8 cellular contexts compared by ENCODE assay signal in genomic region chr17:78176548-78177025, GRCh38. TPM values are rescaled to one million over a fixed set of nuclear protein-coding genes. Genes with fewer than 3 reads are reported as not detected.
DNase-seq lines count a peak whose midpoint lies in the region; ATAC-seq and TF ChIP-seq lines count a peak whose summit lies in the region.

No MANE protein-coding gene starts in this region.

- H4K20me1 ChIP-seq in mammary epithelial cell (ENCODE audit: insufficient read depth, low read length) = no peaks in the 10 kb centered on the region

- H3K9me3 ChIP-seq in mammary epithelial cell (replicated peaks; ENCODE audit: insufficient read depth, low read length) (no peaks in the 10 kb centered on the region), liver (ENCODE audit: control insufficient read depth in 4 of 4, low read length in 3 of 4) (no peaks in the 10 kb centered on the region)

- H3K9ac ChIP-seq in mammary epithelial cell (ENCODE audit: insufficient read depth, low read length) (no peak overlapping the region), liver (ENCODE audit: low read depth in 1 of 2, low read length in 2 of 2) (no peak overlapping the region)

- H3K36me3 ChIP-seq in mammary epithelial cell (ENCODE audit: insufficient read depth, low read length) (peaks cover 6% of the 10 kb centered on the region), liver (ENCODE audit: control insufficient read depth in 4 of 4, insufficient read depth in 3 of 4, low read depth in 1 of 4, low read length in 3 of 4) (peaks cover 0 to 10% (median 2%) of the 10 kb centered on the region in 4 donors)

- intact Hi-C loops in mammary epithelial cell (cut with micrococcal nuclease) = loop anchor here (1.0 kb wide), 5 partner anchors 59 to 157 kb away; no protein-coding TSS in a partner anchor

- no peak overlapping the region for H3K4me2 ChIP-seq in mammary epithelial cell (ENCODE audit: insufficient read depth, low read depth, low read length)

- no peak overlapping the region for H2AFZ ChIP-seq in mammary epithelial cell (ENCODE audit: low read depth, low read length)

- CTCF ChIA-PET in mammary epithelial cell (lab: Charles Lee; ENCODE audit: low non-redundant PET) = interaction anchor here (0.6 to 1.4 kb wide), 6 partner anchors 35 to 159 kb away, joined by 3 to 37 read pairs (median 5); no protein-coding TSS in a partner anchor

- H3K27ac ChIP-seq in mammary epithelial cell (ENCODE audit: insufficient read depth, low read depth, low read length) (no peak overlapping the region), liver (ENCODE audit: low read depth in 1 of 2, low read length in 2 of 2) (no peak overlapping the region)

- H3K79me2 ChIP-seq in mammary epithelial cell (ENCODE audit: insufficient read depth, low read length) = no peaks in the 10 kb centered on the region

- no peak overlapping the region for H3K4me3 ChIP-seq in Jurkat, Clone E6-1 (ENCODE audit: low read length)
- H3K4me3 ChIP-seq in mammary epithelial cell (replicated peaks in 1 of 3; ENCODE audit: insufficient read depth in 1 of 3, low read depth in 2 of 3, low read length in 3 of 3) = no peak overlapping the region
- H3K4me3 ChIP-seq in liver (ENCODE audit: low read depth in 1 of 3, low read length in 3 of 3) = no peak overlapping the region

- BruUV-seq in mammary epithelial cell (replicated peaks; lab: Mats Ljungman, UMichigan) = no TSS peak

- dilution Hi-C loops in mammary epithelial cell (cut with HindIII; ENCODE audit: low sequenced_read_pairs) = loop anchor here (5.0 to 10.0 kb wide), 3 partner anchors 34 to 362 kb away; no protein-coding TSS in a partner anchor

- peak; percentile 86 to 98 for TF ChIP-seq CTCF in mammary epithelial cell (conservative IDR thresholded peaks at IDR 0.05 in 1 of 2, IDR thresholded peaks at IDR 0.05 in 1 of 2; ENCODE audit: extremely low read depth in 1 of 2, insufficient read depth in 1 of 2, low read depth in 1 of 2, low read length in 2 of 2)
- TF ChIP-seq CTCF in liver (IDR thresholded peaks at IDR 0.05; ENCODE audit: low read depth, low read length, missing input control) = peak; percentile 70

- DNase-seq in EL (peak; percentile 31), mammary epithelial cell (peak; percentile 26)
- DNase-seq in Jurkat, Clone E6-1 (ENCODE audit: low read depth, low spot score) = peak; percentile 42
- peak; percentile 60 for DNase-seq in activated CD4-positive, CD25-positive, alpha-beta regulatory T cell treated with anti-CD3 and anti-CD28 coated beads, Interleukin-2, amount 50 U/mL, for 16 hours (ENCODE audit: low read depth, low spot score)
- peak; percentile 58 for DNase-seq in stimulated activated CD8-positive, alpha-beta memory T cell treated with anti-CD3 and anti-CD28 coated beads, Interleukin-12 subunit alpha, Interleukin-12 subunit beta, amount 100 ng/mL, for 4 hours (ENCODE audit: low read depth)

- WGBS in mammary epithelial cell (ENCODE audit: low coverage, missing lambda C conversion rate) = 26% methylated on average over 12 of the region's 14 CpGs
- WGBS in liver = 40% methylated on average over 14 of the region's 14 CpGs

- in situ Hi-C loops in mammary epithelial cell (cut with MboI; ENCODE audit: low sequenced_read_pairs in 2 of 2) = loop anchor here in 1 of 2 donors (5.0 kb wide), 1 partner anchor 64 kb away; no protein-coding TSS in a partner anchor

- TF ChIP-seq RAD21 in liver (IDR thresholded peaks at IDR 0.05) = peak; percentile 67 to 88

- H3K27me3 ChIP-seq in mammary epithelial cell (ENCODE audit: insufficient read depth, low read length) (no peaks in the 10 kb centered on the region), liver (ENCODE audit: control insufficient read depth in 4 of 4, insufficient read depth in 4 of 4, low read length in 3 of 4) (no peaks in the 10 kb centered on the region)

- ATAC-seq in HG03175 (IDR thresholded peaks at IDR 0.05; ENCODE audit: unreplicated experiment) (no peak), GM19467 (IDR thresholded peaks at IDR 0.05; ENCODE audit: unreplicated experiment) (no peak)

- H3K4me1 ChIP-seq in mammary epithelial cell (ENCODE audit: insufficient read depth, low read length) (peaks cover 4% of the 10 kb centered on the region), liver (ENCODE audit: control insufficient read depth in 4 of 4, insufficient read depth in 4 of 4, low read length in 3 of 4) (peaks cover 13 to 51% (median 34%) of the 10 kb centered on the region in 4 donors)

TF ChIP-seq in liver, 16 proteins besides CTCF, POLR2A, EP300 and RAD21:
- peak in 1 of 2 donors; percentile 14 for TF ChIP-seq RXRA (IDR thresholded peaks at IDR 0.05)
- no peak for TF ChIP-seq REST (IDR thresholded peaks at IDR 0.05)
- TF ChIP-seq HNF4G (IDR thresholded peaks at IDR 0.05) = no peak

RNA-seq across cellular contexts. Expression of gene SYNGR2, which starts 8.2 kb away (rescaled TPM):
- polyA plus RNA-seq in Jurkat, Clone E6-1 (2012; ENCODE audit: insufficient read depth, insufficient read length) = 56.8 TPM
- total RNA-seq in mammary epithelial cell = 10 to 100 TPM; 39.0 to 72.6 TPM
- polyA plus RNA-seq in mammary epithelial cell = 48.7 TPM
- polyA minus RNA-seq in mammary epithelial cell = 53.3 TPM
- 10 to 100 TPM; 27.9 to 33.6 TPM for total RNA-seq in liver
- 10 to 100 TPM; 76.8 to 84.7 TPM for polyA plus RNA-seq in liver

RNA-seq across cellular contexts. Expression of gene TK1, which starts 10.3 kb away (rescaled TPM):
- 52.8 TPM for polyA plus RNA-seq in Jurkat, Clone E6-1 (2012; ENCODE audit: insufficient read depth, insufficient read length)
- 10 to 100 TPM in 1 of 2 donors, 1 to 10 TPM in 1; 7.7 to 79.5 TPM for total RNA-seq in mammary epithelial cell
- polyA plus RNA-seq in mammary epithelial cell = 155 TPM
- polyA minus RNA-seq in mammary epithelial cell = 121 TPM
- 10 to 100 TPM in 1 of 2 donors, under 1 TPM in 1; 0.84 to 97.6 TPM for total RNA-seq in liver
- polyA plus RNA-seq in liver = 10 to 100 TPM in 1 of 2 donors, 1 to 10 TPM in 1; 5.9 to 14.2 TPM

RNA-seq across cellular contexts. Expression of gene AFMID, which starts 10.6 kb away (rescaled TPM):
- 24.8 TPM for polyA plus RNA-seq in Jurkat, Clone E6-1 (2012; ENCODE audit: insufficient read depth, insufficient read length)
- total RNA-seq in mammary epithelial cell (10 to 100 TPM; 16.5 to 32.5 TPM), liver (100 to 1,000 TPM in 1 of 2 donors, 10 to 100 TPM in 1; 73.4 to 201 TPM)
- polyA plus RNA-seq in mammary epithelial cell (21.2 TPM), liver (100 to 1,000 TPM; 112 to 165 TPM)
- 59.7 TPM for polyA minus RNA-seq in mammary epithelial cell

RNA-seq across cellular contexts. Expression of gene C17orf99, which starts 30.4 kb away (rescaled TPM):
- not detected for polyA plus RNA-seq in Jurkat, Clone E6-1 (2012; ENCODE audit: insufficient read depth, insufficient read length)
- total RNA-seq in mammary epithelial cell = under 1 TPM; 0.17 to 0.80 TPM
- 0.14 TPM for polyA plus RNA-seq in mammary epithelial cell
- not detected for polyA minus RNA-seq in mammary epithelial cell
- 10 to 100 TPM in 1 of 2 donors, not detected in 1; 98.3 TPM for total RNA-seq in liver
- polyA plus RNA-seq in liver = not detected

RNA-seq across cellular contexts. Expression of gene BIRC5, which starts 37.5 kb away (rescaled TPM):
- polyA plus RNA-seq in Jurkat, Clone E6-1 (2012; ENCODE audit: insufficient read depth, insufficient read length) = 121 TPM
- total RNA-seq in mammary epithelial cell (10 to 100 TPM in 1 of 2 donors, under 1 TPM in 1; 0.83 to 44.8 TPM), liver (10 to 100 TPM in 1 of 2 donors, under 1 TPM in 1; 0.42 to 73.2 TPM)
- polyA plus RNA-seq in mammary epithelial cell (52.0 TPM), liver (1 to 10 TPM; 2.2 to 3.9 TPM)
- 33.8 TPM for polyA minus RNA-seq in mammary epithelial cell
